In genomic region chr3:8446845-8447244, GRCh38 we compare ENCODE assay signal across 24 cellular contexts.
"Had no signal": no experiment of that assay in that cellular context is flagged by ENCODE, and none has a peak within 500 bp of the region (broad histone marks: within the 10 kb centered on the region; RNA-seq: fewer than 3 reads in every experiment).

No MANE protein-coding gene starts in this region.

- H3K4me3 ChIP-seq: ascending aorta, gastroesophageal sphincter, hepatocyte, ovary, right atrium auricular region, spleen, thoracic aorta had no signal

- H3K4me3 Mint-ChIP-seq: activated naive CD4-positive, alpha-beta T cell treated with anti-CD3 and anti-CD28 coated beads for 36 hours; activated naive CD8-positive, alpha-beta T cell treated with anti-CD3 and anti-CD28 coated beads for 36 hours; dendritic cell treated with granulocyte-macrophage colony-stimulating factor and Interleukin-4, amounts not matched to agents 40 ng/mL and 50 ng/mL, for 4 days; nephron had no signal

- H3K27ac Mint-ChIP-seq: activated naive CD4-positive, alpha-beta T cell treated with anti-CD3 and anti-CD28 coated beads for 36 hours; activated naive CD8-positive, alpha-beta T cell treated with anti-CD3 and anti-CD28 coated beads for 36 hours; dendritic cell treated with granulocyte-macrophage colony-stimulating factor and Interleukin-4, amounts not matched to agents 40 ng/mL and 50 ng/mL, for 4 days had no signal

- H3K27ac ChIP-seq: neutrophil, ovary, right atrium auricular region, spleen had no signal

- H3K27me3 ChIP-seq: ascending aorta, gastroesophageal sphincter, hepatocyte, ovary, right atrium auricular region, spleen had no signal

- H2AFZ ChIP-seq: hepatocyte had no signal

- H3K4me2 ChIP-seq: hepatocyte had no signal

- H3K9me3 ChIP-seq: ascending aorta, gastroesophageal sphincter, neutrophil, ovary, right atrium auricular region, spleen, thoracic aorta had no signal

- H3K36me3 Mint-ChIP-seq: activated naive CD8-positive, alpha-beta T cell treated with anti-CD3 and anti-CD28 coated beads for 36 hours had no signal

- H3K79me2 ChIP-seq: hepatocyte had no signal

- H3K9me3 Mint-ChIP-seq: activated naive CD4-positive, alpha-beta T cell treated with anti-CD3 and anti-CD28 coated beads for 36 hours; activated naive CD8-positive, alpha-beta T cell treated with anti-CD3 and anti-CD28 coated beads for 36 hours had no signal

- H3K4me1 Mint-ChIP-seq: activated naive CD8-positive, alpha-beta T cell treated with anti-CD3 and anti-CD28 coated beads for 36 hours had no signal

- H3K36me3 ChIP-seq: ascending aorta, gastroesophageal sphincter, neutrophil, ovary, right atrium auricular region, spleen, thoracic aorta had no signal

- DNase-seq: activated CD4-positive, alpha-beta T cell treated with anti-CD3 and anti-CD28 coated beads for 4 hours; activated CD4-positive, alpha-beta T cell treated with anti-CD3 and anti-CD28 coated beads, Interleukin-2, amount 50 U/mL, for 4 hours; activated effector memory CD4-positive, alpha-beta T cell treated with anti-CD3 and anti-CD28 coated beads, Interleukin-2, amount 50 U/mL, for 16 hours; activated naive CD4-positive, alpha-beta T cell treated with anti-CD3 and anti-CD28 coated beads for 36 hours; activated naive CD8-positive, alpha-beta T cell treated with anti-CD3 and anti-CD28 coated beads for 36 hours; central memory CD4-positive, alpha-beta T cell; effector CD8-positive, alpha-beta T cell; erythroblast; islet precursor cell; left cardiac atrium; left ventricle myocardium superior; ovary; spleen; stimulated activated CD4-positive, alpha-beta T cell treated with anti-CD3 and anti-CD28 coated beads, Interleukin-2, amount 100 ng/mL, for 48 hours; stimulated activated naive CD8-positive, alpha-beta T cell treated with anti-CD3 and anti-CD28 coated beads, Interleukin-15, Interleukin-2, amounts not matched to agents 100 U/mL and 50 U/mL, for 24 hours; trophoblast cell had no signal
